8 cellular contexts compared by ENCODE assay signal in the genomic region with DNA sequence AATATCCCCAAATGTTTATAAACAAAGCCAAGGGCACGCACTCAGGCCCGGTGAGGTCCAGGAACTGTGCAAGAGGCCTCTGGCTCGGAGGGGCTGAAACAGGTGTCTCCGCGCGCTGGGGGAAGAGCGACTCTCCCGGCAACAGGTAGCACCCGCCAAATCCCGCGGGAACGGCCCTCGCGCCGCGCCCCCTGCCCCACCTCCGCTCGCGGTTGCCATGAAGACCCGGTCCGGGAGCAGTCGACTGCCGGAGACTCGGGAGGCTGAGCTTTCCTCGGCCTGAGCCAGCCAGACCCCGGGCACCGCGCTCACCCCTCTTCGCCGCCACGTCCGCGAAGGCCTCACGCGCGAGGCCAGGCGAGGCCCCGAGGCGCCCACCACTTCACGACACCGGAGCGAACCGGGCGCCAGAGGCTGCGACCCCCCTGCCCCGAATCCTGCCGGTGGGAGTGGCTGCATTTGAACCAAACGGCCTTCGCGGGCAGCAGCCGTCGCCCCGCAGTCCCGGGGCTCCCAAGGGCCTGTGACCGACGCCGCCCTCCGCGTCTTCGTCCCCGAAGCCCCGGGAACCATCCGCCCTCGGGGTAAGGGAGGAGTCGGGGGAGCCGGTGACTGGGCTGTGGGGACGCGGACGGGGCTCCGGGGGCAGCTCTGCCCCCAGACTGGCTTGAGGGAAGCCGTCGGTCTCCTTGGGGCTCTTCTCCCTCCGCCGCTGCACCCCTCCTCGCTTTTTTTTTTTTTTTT. TPM values are rescaled to one million over a fixed set of nuclear protein-coding genes. Genes with fewer than 3 reads are reported as not detected.
A peak's percentile ranks its signal among the peaks of the same experiment; 100 is the strongest.
DNase-seq lines count a peak whose midpoint lies in the region; TF ChIP-seq lines count a peak whose summit lies in the region.

A gene with protein sequence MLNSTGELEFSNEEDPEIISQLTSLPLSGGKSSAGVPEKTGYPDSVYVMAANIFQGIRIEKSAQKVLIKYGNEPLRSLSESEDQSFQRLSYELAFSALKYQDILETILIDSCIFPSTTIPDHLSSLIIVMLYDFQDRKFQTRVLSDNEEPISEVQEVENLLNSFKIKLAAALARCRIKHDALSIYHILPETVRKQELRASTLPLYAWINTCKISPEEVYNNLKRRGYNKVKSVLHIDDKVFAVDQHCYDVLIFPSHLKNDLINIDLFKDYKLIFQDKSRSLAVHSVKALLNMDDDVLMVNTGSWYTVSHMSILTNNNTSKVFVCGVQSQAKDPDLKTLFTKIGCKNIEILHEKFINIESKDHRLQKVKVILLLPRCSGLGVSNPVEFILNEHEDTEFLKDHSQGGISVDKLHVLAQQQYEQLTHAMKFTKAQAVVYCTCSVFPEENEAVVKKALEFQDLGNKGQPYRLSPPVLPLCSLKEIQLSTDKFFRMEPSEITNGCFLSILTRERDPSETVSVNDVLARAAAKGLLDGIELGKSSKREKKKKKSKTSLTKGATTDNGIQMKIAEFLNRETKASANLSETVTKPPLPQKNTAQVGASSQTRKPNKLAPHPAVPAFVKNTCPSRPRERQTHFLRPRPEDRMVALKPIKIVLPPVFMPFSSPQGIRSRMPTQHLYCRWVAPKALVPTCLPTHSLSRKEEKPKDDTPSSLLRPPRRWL (plus strand): TSS at position 239 of the 744 bp plus-strand sequence. CDS start 739 bp downstream, outside the sequence.

- peak within 1 kb of the TSS; percentile 58 for H3K9ac ChIP-seq in Loucy (ENCODE audit: low read depth, low read length, poor library complexity, severe bottlenecking)

- TF ChIP-seq CTCF in Loucy (conservative IDR thresholded peaks at IDR 0.05; ENCODE audit: low read length) (no peak), VCaP (conservative IDR thresholded peaks at IDR 0.05) (no peak)

- peak; percentile 5 for DNase-seq in activated T-cell treated with anti-CD3 and anti-CD28 coated beads for 1 hour (ENCODE audit: low read depth)
- no peak for DNase-seq in activated T-cell treated with anti-CD3 and anti-CD28 coated beads for 4 hours
- DNase-seq in myocyte (ENCODE audit: low read depth): peak; percentile 6
- peak; percentile 83 for DNase-seq in ureter (ENCODE audit: low spot score)
- DNase-seq in UCSD-AML1 (lab: John Stamatoyannopoulos, UW; ENCODE audit: unreplicated experiment): no peak

- H3K27ac ChIP-seq in VCaP (peak within 1 kb of the TSS; percentile 56; the same call in 1 of the 2 replicates), esophagus (ENCODE audit: low read depth in 2 of 2, low read length in 1 of 2) (no peak within 1 kb of the TSS)

- H3F3A ChIP-seq in Loucy (ENCODE audit: low read depth): no peaks in the 10 kb centered on the region

- H3K36me3 ChIP-seq in Loucy (ENCODE audit: insufficient read depth, low read length) (no peaks in the 10 kb centered on the region), esophagus (ENCODE audit: control insufficient read depth in 2 of 2, insufficient read depth in 2 of 2, low read length in 1 of 2) (no peaks in the 10 kb centered on the region)

- H3K4me1 ChIP-seq in Loucy (ENCODE audit: insufficient read depth, low read length, poor library complexity, severe bottlenecking) (peaks cover 7% of the 10 kb centered on the region), esophagus (ENCODE audit: control insufficient read depth in 2 of 2, insufficient read depth in 2 of 2, low read length in 1 of 2) (peaks cover 0 to 4% of the 10 kb centered on the region in 2 donors)

- no peaks in the 10 kb centered on the region for H3K9me2 ChIP-seq in Loucy (replicated peaks; ENCODE audit: low read depth, low read length)

- 1 to 2% methylated on average over 67 to 75 of the region's 75 CpGs for WGBS in esophagus, 2 donors

- H4K20me1 ChIP-seq in Loucy (ENCODE audit: insufficient read depth, low read length, poor library complexity, severe bottlenecking): no peaks in the 10 kb centered on the region

- H3K27me3 ChIP-seq in Loucy (ENCODE audit: insufficient read depth, low read length, poor library complexity, severe bottlenecking) (peaks cover 11% of the 10 kb centered on the region), esophagus (ENCODE audit: control insufficient read depth in 1 of 2, insufficient read depth in 2 of 2, low read length in 2 of 2) (no peaks in the 10 kb centered on the region)

- H3K4me3 ChIP-seq in Loucy (ENCODE audit: low read length, poor library complexity, severe bottlenecking) (peak within 1 kb of the TSS; percentile 70), esophagus (ENCODE audit: low read depth in 1 of 2, low read length in 2 of 2) (peak within 1 kb of the TSS; percentile 70 to 74)

- peak within 1 kb of the TSS; percentile 97 for H2AFZ ChIP-seq in Loucy (ENCODE audit: low read length)

- H3K4me2 ChIP-seq in Loucy (ENCODE audit: low read depth, low read length, poor library complexity, severe bottlenecking): peak within 1 kb of the TSS; percentile 74

- no peaks in the 10 kb centered on the region for H3K9me3 ChIP-seq in Loucy (ENCODE audit: insufficient read depth, low read depth, low read length)
- H3K9me3 ChIP-seq in esophagus (ENCODE audit: control insufficient read depth in 2 of 2, insufficient read depth in 1 of 2, low read depth in 1 of 2, low read length in 1 of 2): peaks cover 0 to 2% of the 10 kb centered on the region in 2 donors

- no peaks in the 10 kb centered on the region for H3K79me2 ChIP-seq in Loucy (ENCODE audit: insufficient read depth, low read length)

RNA-seq across cellular contexts. Expression of the gene that starts here (rescaled TPM):
- 1 to 10 TPM; 1.8 to 2.5 TPM for polyA plus RNA-seq in esophagus
- total RNA-seq in myocyte (not detected in 2 replicates), ureter (8.5 TPM)
- 0.25 TPM for polyA plus RNA-seq in myocyte (2012)

Comparison
In these comparisons a context has a peak if more than half of its experiments do, and no peak if none do; other contexts are left out.
1. DNase-seq: peak in activated T-cell treated with anti-CD3 and anti-CD28 coated beads for 1 hour (single experiment) and ureter (single experiment); none in activated T-cell treated with anti-CD3 and anti-CD28 coated beads for 4 hours (single experiment) and UCSD-AML1 (single experiment).
2. Peak in DNase-seq in myocyte; RNA of the gene not detected or under 1 TPM.